ENCODE assay signal across 11 cellular contexts in genomic region chr16:75218256-75219076, GRCh38. TPM values are rescaled to one million over a fixed set of nuclear protein-coding genes. Genes with fewer than 3 reads are reported as not detected.
A peak's percentile ranks its signal among the peaks of the same experiment; 100 is the strongest.
DNase-seq lines count a peak whose midpoint lies in the region; ATAC-seq, FAIRE-seq and TF ChIP-seq lines count a peak whose summit lies in the region.
"Had no signal": no experiment of that assay in that cellular context is flagged by ENCODE, and none has a peak within 500 bp of the region (broad histone marks: within the 10 kb centered on the region; RNA-seq: fewer than 3 reads in every experiment).

CTRB1 (plus strand) TSS chr16:75218988; CDS start chr16:75219008, 20 bp downstream.

- H3K27me3 Mint-ChIP-seq in activated naive CD4-positive, alpha-beta T cell treated with anti-CD3 and anti-CD28 coated beads for 36 hours (ENCODE audit: low read depth) = no peaks in the 10 kb centered on the region
- H3K27me3 Mint-ChIP-seq in stimulated activated naive B cell treated with anti-CD40 and anti-IgM and Interleukin-4, amounts not matched to agents 10 μg/mL and 1 μg/mL and 100 μg/mL, for 72 hours = peaks cover 6 to 25% of the 10 kb centered on the region in 2 donors

- no peaks in the 10 kb centered on the region for H3K27me3 ChIP-seq in adipocyte (replicated peaks; ENCODE audit: control insufficient read depth, insufficient read depth, low read length)

- FAIRE-seq in D721Med (lab: Jason Lieb, UNC) = no peak

- no peaks in the 10 kb centered on the region for H3K36me3 ChIP-seq in adipocyte (ENCODE audit: control insufficient read depth, insufficient read depth, low read length, severe bottlenecking)

- no peak within 1 kb of the TSS for H3K9ac ChIP-seq in adipocyte (ENCODE audit: low read length)

- peak; percentile 30 for DNase-seq in activated naive CD4-positive, alpha-beta T cell treated with anti-CD3 and anti-CD28 coated beads for 36 hours
- DNase-seq in activated naive CD4-positive, alpha-beta T cell treated with anti-CD3 and anti-CD28 coated beads, Interleukin-2, amount 50 U/mL, for 16 hours = no peak
- no peak for DNase-seq in adipocyte (ENCODE audit: low read depth)
- DNase-seq in stimulated activated naive B cell treated with anti-CD40 and anti-IgM and Interleukin-4, amounts not matched to agents 10 μg/mL and 1 μg/mL and 100 μg/mL, for 72 hours = peak; percentile 27
- DNase-seq in D721Med (ENCODE audit: insufficient read length, low spot score) = no peak
- DNase-seq in T1000 (lab: John Stamatoyannopoulos, UW) = no peak
- DNase-seq in stimulated activated CD4-positive, alpha-beta T cell treated with anti-CD3 and anti-CD28 coated beads, Interleukin-4, amount 100 ng/mL, for 4 hours = no peak
- DNase-seq: activated CD4-positive, alpha-beta T cell treated with anti-CD3 and anti-CD28 coated beads, Interleukin-2, amount 50 U/mL, for 48 hours; DMS 273 treated with DMSO at 0.1 percent for 48 hours had no signal

- peak; percentile 57 for ATAC-seq in HG02970 (IDR thresholded peaks at IDR 0.05; ENCODE audit: low FRiP score, unreplicated experiment)
- ATAC-seq in stimulated activated naive B cell treated with anti-CD40 and anti-IgM and Interleukin-4, amounts not matched to agents 10 μg/mL and 1 μg/mL and 100 μg/mL, for 72 hours (replicated peaks) = peak; percentile 78 to 83

- H3K4me1 ChIP-seq in adipocyte (ENCODE audit: control insufficient read depth, insufficient read depth, low read length) = no peaks in the 10 kb centered on the region

- H3K9me3 Mint-ChIP-seq in activated naive CD4-positive, alpha-beta T cell treated with anti-CD3 and anti-CD28 coated beads for 36 hours = no peaks in the 10 kb centered on the region
- H3K9me3 Mint-ChIP-seq in stimulated activated naive B cell treated with anti-CD40 and anti-IgM and Interleukin-4, amounts not matched to agents 10 μg/mL and 1 μg/mL and 100 μg/mL, for 72 hours = no peaks in the 10 kb centered on the region

- H3K4me1 Mint-ChIP-seq in activated naive CD4-positive, alpha-beta T cell treated with anti-CD3 and anti-CD28 coated beads for 36 hours (ENCODE audit: low read depth) = peaks cover 20% of the 10 kb centered on the region
- H3K4me1 Mint-ChIP-seq in stimulated activated naive B cell treated with anti-CD40 and anti-IgM and Interleukin-4, amounts not matched to agents 10 μg/mL and 1 μg/mL and 100 μg/mL, for 72 hours = peaks cover 9 to 19% of the 10 kb centered on the region in 2 donors

- H3K9me3 ChIP-seq in adipocyte (ENCODE audit: control insufficient read depth, low read length) = no peaks in the 10 kb centered on the region

- no peaks in the 10 kb centered on the region for H3K36me3 Mint-ChIP-seq in activated naive CD4-positive, alpha-beta T cell treated with anti-CD3 and anti-CD28 coated beads for 36 hours (ENCODE audit: low read depth)
- H3K36me3 Mint-ChIP-seq in stimulated activated naive B cell treated with anti-CD40 and anti-IgM and Interleukin-4, amounts not matched to agents 10 μg/mL and 1 μg/mL and 100 μg/mL, for 72 hours = no peaks in the 10 kb centered on the region

- CTCF ChIA-PET in activated naive CD4-positive, alpha-beta T cell treated with anti-CD3 and anti-CD28 coated beads for 36 hours (lab: Charles Lee) = interaction anchor here (0.9 to 1.1 kb wide), 3 partner anchors 14 to 19 kb away, joined by 3 to 5 read pairs (median 4); no protein-coding TSS in a partner anchor

- H3K4me3 Mint-ChIP-seq in activated naive CD4-positive, alpha-beta T cell treated with anti-CD3 and anti-CD28 coated beads for 36 hours = peak within 1 kb of the TSS; percentile 19
- H3K4me3 Mint-ChIP-seq in stimulated activated naive B cell treated with anti-CD40 and anti-IgM and Interleukin-4, amounts not matched to agents 10 μg/mL and 1 μg/mL and 100 μg/mL, for 72 hours = peak within 1 kb of the TSS in 1 of 2 donors; percentile 44

- H3K27ac Mint-ChIP-seq in activated naive CD4-positive, alpha-beta T cell treated with anti-CD3 and anti-CD28 coated beads for 36 hours = peak within 1 kb of the TSS; percentile 74
- H3K27ac Mint-ChIP-seq in stimulated activated naive B cell treated with anti-CD40 and anti-IgM and Interleukin-4, amounts not matched to agents 10 μg/mL and 1 μg/mL and 100 μg/mL, for 72 hours = peak within 1 kb of the TSS; percentile 47

- peak within 1 kb of the TSS; percentile 4 for H3K4me3 ChIP-seq in adipocyte (ENCODE audit: low read length)

- intact Hi-C loops in activated naive CD4-positive, alpha-beta T cell treated with anti-CD3 and anti-CD28 coated beads for 36 hours (cut with micrococcal nuclease) = loop anchor here (2.0 kb wide), 1 partner anchor 20 kb away; no protein-coding TSS in a partner anchor

- TF ChIP-seq CTCF in D721Med (IDR thresholded peaks at IDR 0.05; ENCODE audit: insufficient read depth, missing control alignments) = no peak

RNA-seq across cellular contexts. Expression of gene CTRB1, which starts in this region (rescaled TPM):
- not detected for total RNA-seq in activated naive CD4-positive, alpha-beta T cell treated with anti-CD3 and anti-CD28 coated beads for 36 hours
- total RNA-seq: HT1080 had no signal

Comparison
In these comparisons a context has a peak if more than half of its experiments do, and no peak if none do; other contexts are left out.
1. Peak in DNase-seq in activated naive CD4-positive, alpha-beta T cell treated with anti-CD3 and anti-CD28 coated beads for 36 hours; RNA of the gene not detected or under 1 TPM.